Comparison of ENCODE assay signal across 8 cellular contexts in genomic region chr16:15951852-15952251, GRCh38. TPM values are rescaled to one million over a fixed set of nuclear protein-coding genes. Genes with fewer than 3 reads are reported as not detected.
DNase-seq lines count a peak whose midpoint lies in the region; ATAC-seq and TF ChIP-seq lines count a peak whose summit lies in the region.

No MANE protein-coding gene starts in this region.

- CTCF ChIA-PET in activated CD8-positive, alpha-beta T cell treated with anti-CD3 and anti-CD28 coated beads for 36 hours (lab: Charles Lee), result no interaction called here

- H3K36me3 Mint-ChIP-seq in activated CD8-positive, alpha-beta T cell treated with anti-CD3 and anti-CD28 coated beads for 36 hours (ENCODE audit: low read depth), result peaks cover 49% of the 10 kb centered on the region
- H3K36me3 Mint-ChIP-seq in naive B cell, result peaks cover 0 to 7% of the 10 kb centered on the region in 2 donors

- TF ChIP-seq POLR2A in vagina (IDR thresholded peaks at IDR 0.05), result no peak

- H3K27me3 ChIP-seq in left ventricle myocardium inferior (ENCODE audit: low read depth) (no peaks in the 10 kb centered on the region), vagina (no peaks in the 10 kb centered on the region)

- DNase-seq in left ventricle myocardium inferior (no peak), Right ventricle myocardium inferior (ENCODE audit: missing footprints) (no peak), naive B cell (no peak), vagina (ENCODE audit: extremely low spot score in 2 of 2) (no peak), islet precursor cell (no peak), Kasumi-1 (lab: John Stamatoyannopoulos, UW) (no peak)
- DNase-seq in activated CD8-positive, alpha-beta T cell treated with anti-CD3 and anti-CD28 coated beads for 36 hours, result no peak

- H3K9me3 ChIP-seq in left ventricle myocardium inferior (replicated peaks) (no peaks in the 10 kb centered on the region), vagina (no peaks in the 10 kb centered on the region)

- H3K4me3 ChIP-seq in left ventricle myocardium inferior, result no peak overlapping the region
- no peak overlapping the region for H3K4me3 ChIP-seq in vagina

- intact Hi-C loops in left ventricle myocardium inferior (cut with micrococcal nuclease) (no loop called here), Right ventricle myocardium inferior (cut with DNase I) (loop anchor here (5.0 kb wide), 2 partner anchors 65 to 70 kb away; partner anchors contain the start of gene CEP20), vagina (cut with DNase I) (loop anchor here (5.0 kb wide), 1 partner anchor 70 kb away; no protein-coding TSS in a partner anchor)
- intact Hi-C loops in activated CD8-positive, alpha-beta T cell treated with anti-CD3 and anti-CD28 coated beads for 36 hours (cut with micrococcal nuclease), result loop anchor here (5.0 kb wide), 1 partner anchor 65 kb away; the partner anchor contains the start of gene CEP20

- H3K4me1 ChIP-seq in left ventricle myocardium inferior (peaks cover 49% of the 10 kb centered on the region), vagina (peaks cover 38% of the 10 kb centered on the region)

- H3K4me1 Mint-ChIP-seq in activated CD8-positive, alpha-beta T cell treated with anti-CD3 and anti-CD28 coated beads for 36 hours (ENCODE audit: low read depth), result peaks cover 56% of the 10 kb centered on the region
- H3K4me1 Mint-ChIP-seq in naive B cell, result peaks cover 32 to 66% (median 54%) of the 10 kb centered on the region in 3 donors

- H3K27me3 Mint-ChIP-seq in activated CD8-positive, alpha-beta T cell treated with anti-CD3 and anti-CD28 coated beads for 36 hours, result no peaks in the 10 kb centered on the region
- H3K27me3 Mint-ChIP-seq in naive B cell, result no peaks in the 10 kb centered on the region

- peak overlapping the region; percentile 99 for H3K27ac Mint-ChIP-seq in activated CD8-positive, alpha-beta T cell treated with anti-CD3 and anti-CD28 coated beads for 36 hours
- H3K27ac Mint-ChIP-seq in naive B cell, result peak overlapping the region in 3 of 6 donors; percentile 41 to 93 (median 55)

- ATAC-seq in Right ventricle myocardium inferior, result no peak
- ATAC-seq in activated CD8-positive, alpha-beta T cell treated with anti-CD3 and anti-CD28 coated beads for 36 hours, result no peak
- no peak for ATAC-seq in naive B cell (ENCODE audit: low read depth in 2 of 2)
- no peak for ATAC-seq in HG02678 (IDR thresholded peaks at IDR 0.05; ENCODE audit: unreplicated experiment)

- H3K27ac ChIP-seq in left ventricle myocardium inferior (replicated peaks) (peak overlapping the region; percentile 47), vagina (peak overlapping the region; percentile 55)

- peaks cover 3% of the 10 kb centered on the region for H3K9me3 Mint-ChIP-seq in activated CD8-positive, alpha-beta T cell treated with anti-CD3 and anti-CD28 coated beads for 36 hours
- H3K9me3 Mint-ChIP-seq in naive B cell, result peaks cover 0 to 4% (median 0%) of the 10 kb centered on the region in 7 donors

- TF ChIP-seq CTCF in left ventricle myocardium inferior (IDR thresholded peaks at IDR 0.05; ENCODE audit: borderline replicate concordance) (no peak), vagina (IDR thresholded peaks at IDR 0.05) (no peak)
- no peak for TF ChIP-seq CTCF in activated CD8-positive, alpha-beta T cell treated with anti-CD3 and anti-CD28 coated beads for 36 hours (IDR thresholded peaks at IDR 0.05)

- POLR2A ChIA-PET in activated CD8-positive, alpha-beta T cell treated with anti-CD3 and anti-CD28 coated beads for 36 hours (lab: Charles Lee), result interaction anchor here (0.8 to 3.0 kb wide), 4 partner anchors 8 to 74 kb away, joined by 3 to 32 read pairs (median 4); no protein-coding TSS in a partner anchor

- H3K4me3 Mint-ChIP-seq in activated CD8-positive, alpha-beta T cell treated with anti-CD3 and anti-CD28 coated beads for 36 hours, result peak overlapping the region; percentile 85
- H3K4me3 Mint-ChIP-seq in naive B cell, result peak overlapping the region in 7 of 8 donors; percentile 52 to 94 (median 64)

- H3K36me3 ChIP-seq in left ventricle myocardium inferior (no peaks in the 10 kb centered on the region), vagina (no peaks in the 10 kb centered on the region)

RNA-seq across cellular contexts. Expression of gene ABCC1, which starts 2.4 kb away (rescaled TPM):
- total RNA-seq in left ventricle myocardium inferior, result 17.0 TPM
- total RNA-seq in Right ventricle myocardium inferior, result 24.5 TPM
- 10 to 100 TPM; 64.5 to 67.6 TPM for total RNA-seq in activated CD8-positive, alpha-beta T cell treated with anti-CD3 and anti-CD28 coated beads for 36 hours
- 1 to 10 TPM; 2.9 to 9.0 (median 5.3) TPM for polyA plus RNA-seq in naive B cell (ENCODE audit: low read depth in 6 of 6)
- total RNA-seq in vagina, result 47.9 TPM
